In genomic region chr15:29083161-29083560, GRCh38 we compare ENCODE assay signal across 7 cellular contexts.
"Had no signal": no experiment of that assay in that cellular context is flagged by ENCODE, and none has a peak within 500 bp of the region (broad histone marks: within the 10 kb centered on the region; RNA-seq: fewer than 3 reads in every experiment).

No MANE protein-coding gene starts in this region.

- H3K4me2 ChIP-seq: GM23338 had no signal

- H3K36me3 Mint-ChIP-seq: IgD-negative memory B cell had no signal

- H3K4me3 ChIP-seq: GM23338 had no signal

- H3K4me1 Mint-ChIP-seq: GM23338, IgD-negative memory B cell had no signal

- H2AFZ ChIP-seq: GM23338 had no signal

- H3K27me3 Mint-ChIP-seq: IgD-negative memory B cell had no signal

- H3K4me3 Mint-ChIP-seq: GM23338, H9 had no signal

- ATAC-seq: GM23338, HepG2 had no signal

- H3K27ac Mint-ChIP-seq: GM23338, H9, IgD-negative memory B cell had no signal

- DNase-seq: H9, HCEC 1CT, KG1 had no signal

- H3K27ac ChIP-seq: HL-60 had no signal
